In the genomic region with DNA sequence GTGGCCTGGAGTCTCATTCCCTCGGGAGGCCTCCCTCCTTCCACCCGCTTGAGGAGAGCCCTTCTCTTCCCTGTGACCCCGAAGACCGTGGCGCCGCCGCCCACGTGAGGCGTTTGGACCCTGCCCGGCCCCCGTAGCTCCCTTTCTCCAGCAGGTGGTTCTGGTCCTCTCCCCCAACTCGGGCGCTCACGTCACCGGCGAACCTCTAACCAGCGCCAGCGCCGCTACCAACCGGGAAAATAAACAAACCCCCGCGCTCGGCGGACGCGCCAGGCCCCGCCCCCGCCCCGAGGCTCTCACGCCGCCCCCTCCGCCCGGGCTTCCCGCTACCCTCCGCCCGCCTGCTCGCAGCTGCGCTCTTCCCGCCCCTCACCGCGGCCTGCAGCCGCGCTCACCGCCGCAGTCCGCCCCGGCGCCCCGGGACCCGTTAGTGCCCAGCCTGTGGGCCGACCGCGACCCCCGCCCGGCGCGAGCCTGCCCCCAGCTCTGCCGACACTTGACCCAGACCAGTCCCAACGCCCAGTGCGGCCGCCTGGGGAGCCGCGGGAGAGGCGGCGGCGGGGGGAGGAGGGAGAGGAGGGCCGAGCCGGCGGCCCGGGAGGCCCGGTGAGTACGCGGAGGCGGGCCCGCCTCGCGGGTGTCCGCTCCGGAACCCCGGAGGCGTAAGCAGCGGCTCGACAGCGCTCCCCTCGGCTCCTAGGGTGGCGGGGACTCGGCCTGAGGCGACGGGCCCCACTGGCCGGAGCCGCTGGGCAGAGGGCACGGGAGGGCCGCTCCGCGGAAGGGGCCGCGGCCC, we compare ENCODE assay signal across 8 cellular contexts.
DNase-seq lines count a peak whose midpoint lies in the region; ATAC-seq and TF ChIP-seq lines count a peak whose summit lies in the region.
"Not testable (repeated sequence)": the region's sequence is repeated elsewhere in the genome, so short reads cannot be mapped to it uniquely, and the experiment has no call there.

No MANE protein-coding gene starts in this region.

- DNase-seq in COR-L47 (lab: John Stamatoyannopoulos, UW) (peak; percentile 71), HL-60 (ENCODE audit: low read depth in 1 of 2, low spot score in 1 of 2) (peak; percentile 51 to 77), NOMO-1 (lab: John Stamatoyannopoulos, UW; ENCODE audit: unreplicated experiment in 2 of 2) (peak; percentile 4 to 17), epithelial cell of esophagus (ENCODE audit: low read depth) (peak; percentile 42), middle frontal gyrus (ENCODE audit: extremely low spot score, low spot score) (peak; percentile 44)
- DNase-seq in activated CD8-positive, alpha-beta memory T cell treated with anti-CD3 and anti-CD28 coated beads, Interleukin-2, amount 50 U/mL, for 48 hours: peak; percentile 83
- peak; percentile 47 to 57 for DNase-seq in stimulated activated CD8-positive, alpha-beta memory T cell treated with anti-CD3 and anti-CD28 coated beads, Interleukin-15, amount 100 ng/mL, for 4 hours (ENCODE audit: low read depth in 2 of 2)

- H3K4me3 ChIP-seq in HL-60 (replicated peaks; ENCODE audit: insufficient read depth, low read length) (peak overlapping the region; percentile 65), epithelial cell of esophagus (ENCODE audit: low read length) (peak overlapping the region; percentile 52)

- not testable (repeated sequence) for TF ChIP-seq CTCF in HL-60 (IDR thresholded peaks at IDR 0.05; ENCODE audit: insufficient read depth, low read length); epithelial cell of esophagus (IDR thresholded peaks at IDR 0.05; ENCODE audit: insufficient read depth, low read depth, low read length, missing control alignments)

- H3K27ac ChIP-seq in HL-60 (replicated peaks): peak overlapping the region; percentile 44

- peak; percentile 70 for ATAC-seq in GM21360 (IDR thresholded peaks at IDR 0.05; ENCODE audit: unreplicated experiment)

- H3K27me3 ChIP-seq in HL-60 (ENCODE audit: insufficient read depth, poor library complexity, severe bottlenecking): not testable (repeated sequence)

Comparison
In these comparisons a context has a peak if more than half of its experiments do, and no peak if none do; other contexts are left out.
1. Peak in every context shown above with its lines: DNase-seq, ATAC-seq, H3K4me3 ChIP-seq and H3K27ac ChIP-seq.
2. DNase-seq: peak in every context shown above with its lines; median percentile 83 in activated CD8-positive, alpha-beta memory T cell treated with anti-CD3 and anti-CD28 coated beads, Interleukin-2, amount 50 U/mL, for 48 hours; 71 in COR-L47; 64 in HL-60; 52 in stimulated activated CD8-positive, alpha-beta memory T cell treated with anti-CD3 and anti-CD28 coated beads, Interleukin-15, amount 100 ng/mL, for 4 hours; 44 in middle frontal gyrus; 42 in epithelial cell of esophagus; 10 in NOMO-1.